In genomic region chr22:31218565-31219262, GRCh38 we compare ENCODE assay signal across 9 cellular contexts. TPM values are rescaled to one million over a fixed set of nuclear protein-coding genes. Genes with fewer than 3 reads are reported as not detected.
DNase-seq lines count a peak whose midpoint lies in the region; ATAC-seq and TF ChIP-seq lines count a peak whose summit lies in the region.
"Had no signal": no experiment of that assay in that cellular context is flagged by ENCODE, and none has a peak within 500 bp of the region (broad histone marks: within the 10 kb centered on the region; RNA-seq: fewer than 3 reads in every experiment).

No MANE protein-coding gene starts in this region.

- H3K4me3 ChIP-seq in CD8-positive, alpha-beta T cell (ENCODE audit: low read depth, low read length): no peak overlapping the region
- no peak overlapping the region for H3K4me3 ChIP-seq in HAP-1

- no peak for TF ChIP-seq CTCF in CD8-positive, alpha-beta T cell (IDR thresholded peaks at IDR 0.05)
- no peak for TF ChIP-seq CTCF in osteocyte (IDR thresholded peaks at IDR 0.05)

- DNase-seq in CD8-positive, alpha-beta T cell: no peak
- DNase-seq in HAP-1 (ENCODE audit: low spot score in 2 of 2): peak; percentile 64 to 80
- DNase-seq in central memory CD8-positive, alpha-beta T cell (ENCODE audit: low spot score in 2 of 2): no peak
- DNase-seq in osteocyte (ENCODE audit: extremely low spot score, unreplicated experiment): no peak
- no peak for DNase-seq in activated CD4-positive, CD25-positive, alpha-beta regulatory T cell treated with anti-CD3 and anti-CD28 coated beads, Interleukin-2, amount 50 U/mL, for 72 hours
- DNase-seq in HPDE6-E6E7 (ENCODE audit: extremely low spot score): no peak
- DNase-seq in NCI-H446 treated with DMSO at 0.1 percent for 48 hours (lab: John Stamatoyannopoulos, UW): no peak
- DNase-seq: NCI-H1694 treated with DMSO at 0.1 percent for 48 hours, T-helper 9 cell had no signal

- CTCF ChIA-PET in CD8-positive, alpha-beta T cell (lab: Charles Lee): interaction anchor here (1.0 kb wide), 1 partner anchor 9 kb away, joined by 3 read pairs; no protein-coding TSS in a partner anchor

- H3K27ac Mint-ChIP-seq in CD8-positive, alpha-beta T cell: peak overlapping the region; percentile 8
- peak overlapping the region; percentile 7 for H3K27ac Mint-ChIP-seq in central memory CD8-positive, alpha-beta T cell (ENCODE audit: low read depth)
- H3K27ac Mint-ChIP-seq in osteocyte (ENCODE audit: unreplicated experiment): peak overlapping the region; percentile 68

- no peak overlapping the region for H3K27ac ChIP-seq in CD8-positive, alpha-beta T cell (ENCODE audit: low read depth, low read length)

- peaks cover 6% of the 10 kb centered on the region for H3K4me1 ChIP-seq in CD8-positive, alpha-beta T cell (ENCODE audit: insufficient read depth, low read length)
- H3K4me1 ChIP-seq in HAP-1: peaks cover 13% of the 10 kb centered on the region

- ATAC-seq in CD8-positive, alpha-beta T cell: no peak
- ATAC-seq in central memory CD8-positive, alpha-beta T cell (replicated peaks; ENCODE audit: extremely low read depth, poor library complexity, severe bottlenecking): no peak

- peaks cover 4% of the 10 kb centered on the region for H3K36me3 Mint-ChIP-seq in CD8-positive, alpha-beta T cell
- peaks cover 3% of the 10 kb centered on the region for H3K36me3 Mint-ChIP-seq in central memory CD8-positive, alpha-beta T cell (ENCODE audit: insufficient read depth)
- peaks cover 2% of the 10 kb centered on the region for H3K36me3 Mint-ChIP-seq in osteocyte (ENCODE audit: unreplicated experiment)

- H3K9me3 Mint-ChIP-seq in CD8-positive, alpha-beta T cell: no peaks in the 10 kb centered on the region
- H3K9me3 Mint-ChIP-seq in central memory CD8-positive, alpha-beta T cell: no peaks in the 10 kb centered on the region
- H3K9me3 Mint-ChIP-seq in osteocyte (ENCODE audit: unreplicated experiment): no peaks in the 10 kb centered on the region

- no peaks in the 10 kb centered on the region for H3K9me3 ChIP-seq in CD8-positive, alpha-beta T cell (ENCODE audit: low read length)
- no peaks in the 10 kb centered on the region for H3K9me3 ChIP-seq in HAP-1

- H3K4me1 Mint-ChIP-seq in CD8-positive, alpha-beta T cell (ENCODE audit: low read depth): peaks cover 36% of the 10 kb centered on the region
- peaks cover 40% of the 10 kb centered on the region for H3K4me1 Mint-ChIP-seq in central memory CD8-positive, alpha-beta T cell
- H3K4me1 Mint-ChIP-seq in osteocyte (ENCODE audit: unreplicated experiment): peaks cover 16% of the 10 kb centered on the region

- H3K4me3 Mint-ChIP-seq in CD8-positive, alpha-beta T cell: no peak overlapping the region
- H3K4me3 Mint-ChIP-seq in central memory CD8-positive, alpha-beta T cell: no peak overlapping the region
- no peak overlapping the region for H3K4me3 Mint-ChIP-seq in osteocyte (ENCODE audit: unreplicated experiment)

- intact Hi-C loops in CD8-positive, alpha-beta T cell (cut with DNase I, micrococcal nuclease): loop anchor here in 1 of 2 experiments (10.0 kb wide), 1 partner anchor 1384 kb away; the partner anchor contains the start of gene ASCC2

- H3K27me3 ChIP-seq in CD8-positive, alpha-beta T cell (ENCODE audit: insufficient read depth, low read length): no peaks in the 10 kb centered on the region
- no peaks in the 10 kb centered on the region for H3K27me3 ChIP-seq in HAP-1 (ENCODE audit: low read depth)

- no peaks in the 10 kb centered on the region for H3K36me3 ChIP-seq in CD8-positive, alpha-beta T cell (ENCODE audit: insufficient read depth, low read length)
- no peaks in the 10 kb centered on the region for H3K36me3 ChIP-seq in HAP-1 (replicated peaks)

- in situ Hi-C loops in HAP-1 (cut with MboI; ENCODE audit: low sequenced_read_pairs): no loop called here

- POLR2A ChIA-PET in CD8-positive, alpha-beta T cell (lab: Charles Lee): interaction anchor here (0.6 to 2.3 kb wide), 4 partner anchors 11 to 73 kb away, joined by 3 to 9 read pairs (median 4); partner anchors contain the start of gene PIK3IP1

- no peaks in the 10 kb centered on the region for H3K27me3 Mint-ChIP-seq in CD8-positive, alpha-beta T cell (ENCODE audit: low read depth)
- H3K27me3 Mint-ChIP-seq in central memory CD8-positive, alpha-beta T cell: no peaks in the 10 kb centered on the region
- H3K27me3 Mint-ChIP-seq in osteocyte (ENCODE audit: unreplicated experiment): no peaks in the 10 kb centered on the region

RNA-seq across cellular contexts. Expression of gene LIMK2, which starts 6.6 kb away (rescaled TPM):
- total RNA-seq in CD8-positive, alpha-beta T cell: 1 to 10 TPM; 8.4 to 9.1 TPM
- total RNA-seq in osteocyte: 49.8 and 53.9 TPM in 2 replicates

RNA-seq across cellular contexts. Expression of gene RNF185, which starts 58.7 kb away (rescaled TPM):
- total RNA-seq in CD8-positive, alpha-beta T cell: 1 to 10 TPM; 6.1 to 8.1 TPM
- 32.7 and 34.0 TPM in 2 replicates for total RNA-seq in osteocyte

Comparison
In these comparisons a context has a peak if more than half of its experiments do, and no peak if none do; other contexts are left out.
1. DNase-seq: peak in HAP-1 (2 of 2); none in CD8-positive, alpha-beta T cell (0 of 7), central memory CD8-positive, alpha-beta T cell (0 of 2), osteocyte (single experiment), activated CD4-positive, CD25-positive, alpha-beta regulatory T cell treated with anti-CD3 and anti-CD28 coated beads, Interleukin-2, amount 50 U/mL, for 72 hours (single experiment), HPDE6-E6E7 (single experiment) and NCI-H446 treated with DMSO at 0.1 percent for 48 hours (single experiment).
2. H3K27ac Mint-ChIP-seq: peak in every context shown above with its lines; median percentile 68 in osteocyte; 8 in CD8-positive, alpha-beta T cell; 7 in central memory CD8-positive, alpha-beta T cell.